Comparison of ENCODE assay signal across 8 cellular contexts in the genomic region with DNA sequence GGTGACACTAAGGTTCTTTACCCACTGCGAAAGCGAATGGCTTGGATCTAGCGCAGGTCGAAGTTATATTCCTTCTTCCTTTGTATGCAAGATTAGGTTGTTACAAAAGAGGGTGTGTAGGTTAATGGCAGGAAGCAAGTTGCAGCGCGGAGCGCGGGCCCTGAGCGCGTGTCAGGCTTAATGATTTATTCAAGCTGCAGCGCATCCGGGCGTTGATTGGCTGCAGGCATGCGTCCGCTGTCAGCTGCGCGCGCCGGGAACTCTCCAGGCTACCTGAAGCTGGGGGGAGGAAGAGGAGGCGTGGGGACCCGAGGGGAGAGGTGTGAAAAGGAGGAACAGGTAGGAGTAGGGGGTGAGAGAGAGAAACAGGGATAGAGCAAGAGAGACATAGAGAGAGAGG. TPM values are rescaled to one million over a fixed set of nuclear protein-coding genes. Genes with fewer than 3 reads are reported as not detected.
DNase-seq lines count a peak whose midpoint lies in the region; ATAC-seq, FAIRE-seq and TF ChIP-seq lines count a peak whose summit lies in the region.

No MANE protein-coding gene starts in this region.

- no peak for FAIRE-seq in kidney (lab: Jason Lieb, UNC)

- H3K4me3 Mint-ChIP-seq in CD4-positive, alpha-beta memory T cell: peak overlapping the region; percentile 65 to 81 (median 79)

- H3K27ac ChIP-seq in CD4-positive, alpha-beta memory T cell (ENCODE audit: low read depth, low read length): no peak overlapping the region
- H3K27ac ChIP-seq in iPS-20b (ENCODE audit: low read length) (no peak overlapping the region), kidney (ENCODE audit: low read depth in 2 of 2, low read length in 2 of 2) (no peak overlapping the region)

- TF ChIP-seq CTCF in kidney (IDR thresholded peaks at IDR 0.05; ENCODE audit: borderline replicate concordance, extremely low read depth, insufficient read depth): no peak
- TF ChIP-seq CTCF in BE2C (IDR thresholded peaks at IDR 0.05; ENCODE audit: low read depth, low read length): no peak

- H3K9ac ChIP-seq in iPS-20b (ENCODE audit: low read depth, low read length) (no peak overlapping the region), kidney (ENCODE audit: low read length in 2 of 2) (no peak overlapping the region)

- H3K36me3 ChIP-seq in CD4-positive, alpha-beta memory T cell (ENCODE audit: insufficient read depth, low read length): no peaks in the 10 kb centered on the region
- H3K36me3 ChIP-seq in iPS-20b (ENCODE audit: insufficient read depth, low read depth, low read length) (no peaks in the 10 kb centered on the region), kidney (ENCODE audit: control insufficient read depth in 1 of 2, insufficient read depth in 2 of 2, low read length in 2 of 2) (no peaks in the 10 kb centered on the region), BE2C (peaks cover 9% of the 10 kb centered on the region)

- peaks cover 11% of the 10 kb centered on the region for H3K4me1 ChIP-seq in CD4-positive, alpha-beta memory T cell (ENCODE audit: insufficient read depth, low read length)
- peaks cover 18% of the 10 kb centered on the region; the same call in 1 of the 2 replicates for H3K4me1 ChIP-seq in iPS-20b (ENCODE audit: insufficient read depth, low read length)
- H3K4me1 ChIP-seq in kidney (ENCODE audit: control insufficient read depth in 1 of 2, insufficient read depth in 1 of 2, low read depth in 1 of 2, low read length in 2 of 2): peaks cover 0 to 2% of the 10 kb centered on the region in 2 donors
- H3K4me1 ChIP-seq in BE2C: no peaks in the 10 kb centered on the region; the same call in none of the 2 replicates

- H3K27me3 Mint-ChIP-seq in CD4-positive, alpha-beta memory T cell: peaks cover 61 to 66% of the 10 kb centered on the region in 2 donors

- intact Hi-C loops in CD4-positive, alpha-beta memory T cell (cut with micrococcal nuclease): no loop called here
- intact Hi-C loops in kidney (cut with DNase I): no loop called here

- CTCF ChIA-PET in CD4-positive, alpha-beta memory T cell (lab: Charles Lee; ENCODE audit: partially characterized antibody): interaction anchor here (1.3 kb wide), 1 partner anchor 25 kb away, joined by 3 read pairs; no protein-coding TSS in a partner anchor

- H3K4me3 ChIP-seq in CD4-positive, alpha-beta memory T cell (ENCODE audit: low read length in 2 of 2): no peak overlapping the region
- peak overlapping the region; percentile 57; the same call in 1 of the 2 replicates for H3K4me3 ChIP-seq in iPS-20b (ENCODE audit: low read length)
- no peak overlapping the region for H3K4me3 ChIP-seq in kidney (ENCODE audit: low read length in 2 of 2)
- H3K4me3 ChIP-seq in BE2C (ENCODE audit: low read depth, low read length): no peak overlapping the region

- H3K9me3 Mint-ChIP-seq in CD4-positive, alpha-beta memory T cell: peaks cover 0 to 24% (median 8%) of the 10 kb centered on the region in 8 donors

- H3K36me3 Mint-ChIP-seq in CD4-positive, alpha-beta memory T cell: no peaks in the 10 kb centered on the region

- peak in 2 of 5 donors; percentile 18 to 38 for DNase-seq in CD4-positive, alpha-beta memory T cell
- DNase-seq in NCI-H510A (lab: John Stamatoyannopoulos, UW) (peak; percentile 94), COLO829 (ENCODE audit: low spot score) (no peak), kidney (no peak), BE2C (no peak), cortex of kidney (lab: John Stamatoyannopoulos, UW) (no peak)

- H3K27ac Mint-ChIP-seq in CD4-positive, alpha-beta memory T cell: peak overlapping the region in 1 of 7 donors; percentile 50

- peak; percentile 45 for ATAC-seq in GM21576 (IDR thresholded peaks at IDR 0.05; ENCODE audit: unreplicated experiment)

- H3K27me3 ChIP-seq in CD4-positive, alpha-beta memory T cell (ENCODE audit: insufficient read depth, low read length): peaks cover 29% of the 10 kb centered on the region
- H3K27me3 ChIP-seq in iPS-20b (ENCODE audit: insufficient read depth, low read length) (peaks cover 98% of the 10 kb centered on the region), BE2C (no peaks in the 10 kb centered on the region)

- H3K9me3 ChIP-seq in CD4-positive, alpha-beta memory T cell (ENCODE audit: control insufficient read depth in 1 of 2, low read length in 2 of 2): no peaks in the 10 kb centered on the region
- H3K9me3 ChIP-seq in iPS-20b (ENCODE audit: insufficient read depth, low read depth, low read length) (peaks cover 11% of the 10 kb centered on the region), kidney (ENCODE audit: control insufficient read depth in 1 of 2, low read length in 2 of 2) (peaks cover 7 to 10% of the 10 kb centered on the region in 2 donors), BE2C (no peaks in the 10 kb centered on the region)

- H3K4me1 Mint-ChIP-seq in CD4-positive, alpha-beta memory T cell: peaks cover 11 to 23% (median 16%) of the 10 kb centered on the region in 4 donors

- POLR2A ChIA-PET in CD4-positive, alpha-beta memory T cell (lab: Charles Lee; ENCODE audit: partially characterized antibody): no interaction called here

RNA-seq across cellular contexts. Expression of a gene that starts 7.4 kb away (rescaled TPM):
- not detected for total RNA-seq in CD4-positive, alpha-beta memory T cell
- not detected for polyA plus RNA-seq in CD4-positive, alpha-beta memory T cell
- total RNA-seq in kidney: not detected
- not detected for polyA plus RNA-seq in kidney (ENCODE audit: insufficient read depth, low read depth, low replicate concordance)
- polyA plus RNA-seq in BE2C (2012; ENCODE audit: insufficient read depth, insufficient read length, low read depth): 25.5 TPM

RNA-seq across cellular contexts. Expression of a gene that starts 47.8 kb away (rescaled TPM):
- total RNA-seq in CD4-positive, alpha-beta memory T cell: not detected
- polyA plus RNA-seq in CD4-positive, alpha-beta memory T cell: not detected
- total RNA-seq in kidney: 8.7 TPM
- polyA plus RNA-seq in kidney (ENCODE audit: insufficient read depth, low read depth, low replicate concordance): 193 TPM
- polyA plus RNA-seq in BE2C (2012; ENCODE audit: insufficient read depth, insufficient read length, low read depth): not detected
